Comparison of ENCODE assay signal across 25 cellular contexts in genomic region chr1:202149566-202149965, GRCh38. TPM values are rescaled to one million over a fixed set of nuclear protein-coding genes. Genes with fewer than 3 reads are reported as not detected.
DNase-seq lines count a peak whose midpoint lies in the region; ATAC-seq and TF ChIP-seq lines count a peak whose summit lies in the region.
"Had no signal": no experiment of that assay in that cellular context is flagged by ENCODE, and none has a peak within 500 bp of the region (broad histone marks: within the 10 kb centered on the region; RNA-seq: fewer than 3 reads in every experiment).

No MANE protein-coding gene starts in this region.

- no peak for DNase-seq in CD4-positive, CD25-positive, alpha-beta regulatory T cell
- no peak for DNase-seq in T-helper 17 cell
- peak; percentile 41 for DNase-seq in fibroblast of gingiva (ENCODE audit: low read depth)
- DNase-seq in smooth muscle cell (lab: John Stamatoyannopoulos, UW; ENCODE audit: unreplicated experiment) = no peak
- no peak for DNase-seq in NCI-H2029 treated with DMSO at 0.1 percent for 48 hours (lab: John Stamatoyannopoulos, UW)
- no peak for DNase-seq in middle frontal gyrus (ENCODE audit: extremely low spot score, low spot score)
- DNase-seq in SK-N-DZ (ENCODE audit: low spot score) = no peak
- DNase-seq in COLO829 (ENCODE audit: low spot score) = no peak
- DNase-seq: Calu3; CD8-positive, alpha-beta T cell; DMS153; KG1; NCI-H1092; NCI-H1436; NCI-H2081; NCI-H2171; NCI-H446; NCI-H526; OCI-M1 had no signal

- H3K27ac Mint-ChIP-seq in CD4-positive, CD25-positive, alpha-beta regulatory T cell = peak overlapping the region in 2 of 3 donors; percentile 8 to 20
- H3K27ac Mint-ChIP-seq in T-helper 17 cell = peak overlapping the region; percentile 32

- peaks cover 21% of the 10 kb centered on the region for H3K36me3 Mint-ChIP-seq in CD4-positive, CD25-positive, alpha-beta regulatory T cell
- peaks cover 15% of the 10 kb centered on the region for H3K36me3 Mint-ChIP-seq in T-helper 17 cell (ENCODE audit: low read depth)

- 56% methylated on average over 4 of the region's 4 CpGs for WGBS in smooth muscle cell (ENCODE audit: low lambda C conversion rate)

- no peaks in the 10 kb centered on the region for H4K20me1 ChIP-seq in smooth muscle cell (ENCODE audit: low read depth)

- no peak overlapping the region for H3K9ac ChIP-seq in smooth muscle cell (ENCODE audit: low read depth)

- H3F3A ChIP-seq in smooth muscle cell (ENCODE audit: low read depth) = no peaks in the 10 kb centered on the region

- H3K9me3 ChIP-seq in CD4-positive, CD25-positive, alpha-beta regulatory T cell (ENCODE audit: control insufficient read depth in 2 of 2, low read length in 2 of 2) = no peaks in the 10 kb centered on the region
- H3K9me3 ChIP-seq in T-helper 17 cell (ENCODE audit: control insufficient read depth, low read length, poor library complexity, severe bottlenecking) = no peaks in the 10 kb centered on the region
- no peaks in the 10 kb centered on the region for H3K9me3 ChIP-seq in smooth muscle cell (replicated peaks; ENCODE audit: low read depth)
- H3K9me3 ChIP-seq: A549; BLaER1 treated with 17β-estradiol and CSF1 and Interleukin-3, amounts not matched to agents 10 nM and 100 nM; SJSA1 had no signal

- peaks cover 6 to 18% (median 16%) of the 10 kb centered on the region in 4 donors for H3K4me1 Mint-ChIP-seq in CD4-positive, CD25-positive, alpha-beta regulatory T cell
- H3K4me1 Mint-ChIP-seq in T-helper 17 cell = peaks cover 22% of the 10 kb centered on the region

- peaks cover 6% of the 10 kb centered on the region for H3K79me2 ChIP-seq in smooth muscle cell (ENCODE audit: low read depth)

- H3K9me3 Mint-ChIP-seq in CD4-positive, CD25-positive, alpha-beta regulatory T cell = no peaks in the 10 kb centered on the region
- H3K9me3 Mint-ChIP-seq: CD8-positive, alpha-beta T cell had no signal

- peak overlapping the region; percentile 36 for H3K4me2 ChIP-seq in smooth muscle cell
- H3K4me2 ChIP-seq: A549 had no signal

- H3K27ac ChIP-seq in CD4-positive, CD25-positive, alpha-beta regulatory T cell (ENCODE audit: insufficient read depth, low read length, poor library complexity, severe bottlenecking) = no peak overlapping the region
- H3K27ac ChIP-seq in smooth muscle cell (ENCODE audit: low read depth) = no peak overlapping the region
- H3K27ac ChIP-seq: A549; BLaER1 treated with 17β-estradiol and CSF1 and Interleukin-3, amounts not matched to agents 10 nM and 100 nM; SJSA1 had no signal

- peaks cover 9% of the 10 kb centered on the region for H3K4me1 ChIP-seq in CD4-positive, CD25-positive, alpha-beta regulatory T cell (ENCODE audit: control insufficient read depth, insufficient read depth, low read length, poor library complexity, severe bottlenecking)
- H3K4me1 ChIP-seq in smooth muscle cell (ENCODE audit: low read depth) = peaks cover 9% of the 10 kb centered on the region

- TF ChIP-seq CTCF in smooth muscle cell (IDR thresholded peaks at IDR 0.05; ENCODE audit: borderline replicate concordance, insufficient read depth, poor library complexity, severe bottlenecking) = no peak

- H3K4me3 Mint-ChIP-seq in CD4-positive, CD25-positive, alpha-beta regulatory T cell = no peak overlapping the region
- no peak overlapping the region for H3K4me3 Mint-ChIP-seq in T-helper 17 cell
- H3K4me3 Mint-ChIP-seq: CD8-positive, alpha-beta T cell had no signal

- no peak overlapping the region for H3K4me3 ChIP-seq in CD4-positive, CD25-positive, alpha-beta regulatory T cell (ENCODE audit: low read depth, low read length)
- H3K4me3 ChIP-seq in smooth muscle cell = no peak overlapping the region
- H3K4me3 ChIP-seq: A549; BLaER1 treated with 17β-estradiol and CSF1 and Interleukin-3, amounts not matched to agents 10 nM and 100 nM; SJSA1 had no signal

- H2AFZ ChIP-seq in smooth muscle cell (ENCODE audit: low read depth) = no peak overlapping the region

- no peak for ATAC-seq in CD4-positive, CD25-positive, alpha-beta regulatory T cell (ENCODE audit: low read depth in 2 of 2)
- no peak for ATAC-seq in T-helper 17 cell
- ATAC-seq: A549; CD8-positive, alpha-beta T cell; HCT116 had no signal

- peaks cover 64% of the 10 kb centered on the region for H3K36me3 ChIP-seq in CD4-positive, CD25-positive, alpha-beta regulatory T cell (ENCODE audit: control insufficient read depth, insufficient read depth, low read length)
- no peaks in the 10 kb centered on the region for H3K36me3 ChIP-seq in smooth muscle cell (ENCODE audit: low read depth)

- no peaks in the 10 kb centered on the region for H3K27me3 ChIP-seq in CD4-positive, CD25-positive, alpha-beta regulatory T cell (ENCODE audit: control insufficient read depth, insufficient read depth, low read length)
- H3K27me3 ChIP-seq in smooth muscle cell (ENCODE audit: low read depth) = no peaks in the 10 kb centered on the region
- H3K27me3 ChIP-seq: BLaER1 treated with 17β-estradiol and CSF1 and Interleukin-3, amounts not matched to agents 10 nM and 100 nM; SJSA1 had no signal

- no peaks in the 10 kb centered on the region for H3K27me3 Mint-ChIP-seq in CD4-positive, CD25-positive, alpha-beta regulatory T cell
- no peaks in the 10 kb centered on the region for H3K27me3 Mint-ChIP-seq in T-helper 17 cell

RNA-seq across cellular contexts. Expression of gene ARL8A, which starts 5.0 kb away (rescaled TPM):
- total RNA-seq in CD4-positive, CD25-positive, alpha-beta regulatory T cell = 84.1 TPM
- polyA plus RNA-seq in CD4-positive, CD25-positive, alpha-beta regulatory T cell = 10 to 100 TPM in 1 of 4 donors, 1 to 10 TPM in 3; 6.6 to 11.1 (median 7.7) TPM
- 10 to 100 TPM; 71.9 to 76.4 TPM for total RNA-seq in T-helper 17 cell
- total RNA-seq in smooth muscle cell = 32.8 and 44.8 TPM in 2 replicates
- polyA plus RNA-seq in smooth muscle cell = 53.3 and 54.7 TPM in 2 replicates
- polyA plus RNA-seq in SK-N-DZ (2014; cell fraction: cytosol; rRNA removed) = 25.0 and 28.8 TPM in 2 replicates
- polyA plus RNA-seq in SK-N-DZ (2014; cell fraction: nucleus; rRNA removed) = 23.4 and 24.9 TPM in 2 replicates

RNA-seq across cellular contexts. Expression of gene PTPN7, which starts 10.8 kb away (rescaled TPM):
- total RNA-seq in CD4-positive, CD25-positive, alpha-beta regulatory T cell = 124 TPM
- 10 to 100 TPM; 57.5 to 83.1 (median 76.8) TPM for polyA plus RNA-seq in CD4-positive, CD25-positive, alpha-beta regulatory T cell
- 100 to 1,000 TPM in 1 of 2 donors, 10 to 100 TPM in 1; 97.5 to 101 TPM for total RNA-seq in T-helper 17 cell
- not detected in 2 replicates for total RNA-seq in smooth muscle cell
- polyA plus RNA-seq in smooth muscle cell = not detected in 2 replicates
- polyA plus RNA-seq in SK-N-DZ (2014; cell fraction: cytosol; rRNA removed) = 0.10 and 0.48 TPM in 2 replicates
- polyA plus RNA-seq in SK-N-DZ (2014; cell fraction: nucleus; rRNA removed) = 0.20 and 0.93 TPM in 2 replicates
- total RNA-seq: Calu3, H1, HT1080, SJSA1 had no signal

RNA-seq across cellular contexts. Expression of gene GPR37L1, which starts 26.8 kb away (rescaled TPM):
- total RNA-seq in CD4-positive, CD25-positive, alpha-beta regulatory T cell = not detected
- polyA plus RNA-seq in CD4-positive, CD25-positive, alpha-beta regulatory T cell = under 1 TPM; 0.03 to 0.25 (median 0.17) TPM
- total RNA-seq in T-helper 17 cell (not detected), smooth muscle cell (not detected in 2 replicates)
- polyA plus RNA-seq in smooth muscle cell = 0.05 TPM in 1 of 2 replicates, not detected in the other
- 0.16 TPM in 1 of 2 replicates, not detected in the other for polyA plus RNA-seq in SK-N-DZ (2014; cell fraction: cytosol; rRNA removed)
- 0.02 and 0.03 TPM in 2 replicates for polyA plus RNA-seq in SK-N-DZ (2014; cell fraction: nucleus; rRNA removed)
- total RNA-seq: CD8-positive, alpha-beta T cell; HT1080 had no signal

RNA-seq across cellular contexts. Expression of gene LGR6, which starts 44.0 kb away (rescaled TPM):
- 0.32 TPM for total RNA-seq in CD4-positive, CD25-positive, alpha-beta regulatory T cell
- polyA plus RNA-seq in CD4-positive, CD25-positive, alpha-beta regulatory T cell = under 1 TPM; 0.16 to 0.87 (median 0.30) TPM
- under 1 TPM; 0.13 to 0.25 TPM for total RNA-seq in T-helper 17 cell
- total RNA-seq in smooth muscle cell = 1.8 and 2.0 TPM in 2 replicates
- 2.9 and 4.4 TPM in 2 replicates for polyA plus RNA-seq in smooth muscle cell
- not detected in 2 replicates for polyA plus RNA-seq in SK-N-DZ (2014; cell fraction: cytosol; rRNA removed)
- not detected in 2 replicates for polyA plus RNA-seq in SK-N-DZ (2014; cell fraction: nucleus; rRNA removed)
- total RNA-seq: Calu3, HT1080, SJSA1 had no signal

Comparison
In these comparisons a context has a peak if more than half of its experiments do, and no peak if none do; other contexts are left out.
1. RNA of gene PTPN7, which starts 10.8 kb away (total RNA-seq): 124 TPM in CD4-positive, CD25-positive, alpha-beta regulatory T cell (single experiment) and 97.5 to 101 TPM in T-helper 17 cell; not detected in smooth muscle cell; every median in the first group is over 10 times any median in the second.